9 cellular contexts compared by ENCODE assay signal in the genomic region with DNA sequence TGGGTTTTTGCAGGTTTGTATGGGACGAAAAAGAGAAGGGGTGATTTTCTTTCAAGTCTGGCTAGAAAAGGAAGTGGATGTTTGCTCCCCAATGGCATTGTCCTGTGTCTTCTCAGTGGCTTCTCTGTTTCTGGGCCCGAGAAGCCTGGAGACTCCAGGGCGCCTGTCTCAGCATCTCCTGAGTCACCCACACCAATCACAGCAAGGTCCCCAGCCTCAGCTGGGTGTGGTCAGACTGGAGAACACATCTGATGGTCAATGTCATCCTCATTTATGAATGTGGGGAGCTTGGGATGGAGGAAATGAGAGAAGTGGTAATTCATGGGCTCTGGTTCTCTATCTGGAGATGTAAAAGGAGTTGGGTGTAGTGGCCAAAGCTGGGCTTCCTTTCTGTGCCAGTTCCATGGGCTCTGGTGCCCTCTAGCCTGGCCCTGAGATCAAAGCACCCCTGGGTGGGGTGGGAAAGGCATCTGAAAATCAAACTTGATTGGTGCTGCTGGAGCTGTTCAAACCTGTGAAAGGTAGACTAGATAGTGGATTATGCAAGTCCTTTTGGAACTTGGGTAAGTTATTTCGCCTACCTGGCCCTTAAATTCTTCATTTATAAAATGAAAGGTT. TPM values are rescaled to one million over a fixed set of nuclear protein-coding genes. Genes with fewer than 3 reads are reported as not detected.
A peak's percentile ranks its signal among the peaks of the same experiment; 100 is the strongest.
DNase-seq lines count a peak whose midpoint lies in the region; ATAC-seq and TF ChIP-seq lines count a peak whose summit lies in the region.
"Had no signal": no experiment of that assay in that cellular context is flagged by ENCODE, and none has a peak within 500 bp of the region (broad histone marks: within the 10 kb centered on the region; RNA-seq: fewer than 3 reads in every experiment).

No MANE protein-coding gene starts in this region.

- ATAC-seq in Right ventricle myocardium superior (ENCODE audit: poor library complexity), result peak; percentile 85
- ATAC-seq in GM19452 (IDR thresholded peaks at IDR 0.05; ENCODE audit: unreplicated experiment), result no peak

- DNase-seq in RPMI8226 (peak; percentile 28), Right ventricle myocardium superior (no peak), hepatic stellate cell (ENCODE audit: low spot score) (no peak), GOT3 (lab: John Stamatoyannopoulos, UW) (no peak)
- no peak for DNase-seq in activated effector memory CD4-positive, alpha-beta T cell treated with Interleukin-2 at 50 U/mL for 16 hours

- H3K27ac ChIP-seq in 22Rv1, result no peak overlapping the region
- H3K27ac ChIP-seq: skin epidermis had no signal

- intact Hi-C loops in Right ventricle myocardium superior (cut with DNase I), result loop anchor here (5.0 kb wide), 1 partner anchor 297 kb away; no protein-coding TSS in a partner anchor

- TF ChIP-seq CTCF in 22Rv1 (IDR thresholded peaks at IDR 0.05) (peak; percentile 23; the same call in 1 of the 2 replicates), GM12872 (IDR thresholded peaks at IDR 0.05; ENCODE audit: insufficient read depth, low read depth, low read length) (peak; percentile 66)

RNA-seq across cellular contexts. Expression of a gene that starts 13.4 kb away (rescaled TPM):
- total RNA-seq in Right ventricle myocardium superior, result 9.9 TPM

RNA-seq across cellular contexts. Expression of a gene that starts 32.7 kb away (rescaled TPM):
- total RNA-seq in Right ventricle myocardium superior, result 637 TPM
